10 cellular contexts compared by ENCODE assay signal in the genomic region with DNA sequence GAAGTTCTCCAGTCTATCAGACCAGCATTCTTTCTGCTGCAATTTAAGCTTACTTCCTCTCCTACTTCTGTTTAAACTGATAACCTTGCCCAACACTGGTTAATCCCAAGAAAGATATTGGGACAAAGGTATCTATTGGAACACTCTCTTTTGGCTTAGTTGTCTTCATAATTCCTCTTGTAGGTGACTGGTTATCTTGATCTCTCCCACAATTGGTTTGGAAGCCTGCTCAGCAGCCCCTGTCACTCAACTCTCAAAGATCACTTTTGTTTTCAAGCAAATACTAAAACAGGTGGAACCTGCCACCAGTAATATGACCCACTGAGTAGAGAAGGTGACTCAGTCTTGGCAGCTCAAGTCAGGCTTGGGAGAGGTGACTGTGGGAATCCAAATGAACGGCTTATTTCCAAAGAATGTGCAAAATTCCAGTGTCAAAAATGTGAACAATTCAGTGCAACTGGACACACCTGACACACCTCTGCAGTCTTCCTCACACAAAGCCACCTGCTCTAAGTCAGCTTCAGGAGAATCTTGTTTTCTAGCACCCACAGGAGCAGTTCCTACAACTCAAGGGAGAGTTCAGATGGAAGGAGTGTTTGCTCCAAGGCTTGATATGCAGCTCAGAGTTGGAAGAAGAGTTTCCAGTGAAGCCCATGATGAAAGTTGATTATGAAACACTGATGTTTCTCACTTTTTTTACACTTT.
DNase-seq lines count a peak whose midpoint lies in the region; ATAC-seq and TF ChIP-seq lines count a peak whose summit lies in the region.
"Had no signal": no experiment of that assay in that cellular context is flagged by ENCODE, and none has a peak within 500 bp of the region (broad histone marks: within the 10 kb centered on the region; RNA-seq: fewer than 3 reads in every experiment).

No MANE protein-coding gene starts in this region.

- intact Hi-C loops in MCF 10A (cut with micrococcal nuclease), result no loop called here
- intact Hi-C loops in breast epithelium (cut with DNase I; ENCODE audit: low total_unique reads), result loop anchor here (5.0 kb wide), 1 partner anchor 653 kb away; no protein-coding TSS in a partner anchor
- intact Hi-C loops in vagina (cut with DNase I), result no loop called here

- H3K36me3 ChIP-seq in breast epithelium (no peaks in the 10 kb centered on the region), kidney epithelial cell (ENCODE audit: control insufficient read depth, insufficient read depth, low read length) (no peaks in the 10 kb centered on the region), vagina (no peaks in the 10 kb centered on the region)

- CTCF ChIA-PET in MCF 10A (lab: Yijun Ruan, JAX) (interaction anchor here (0.6 to 1.2 kb wide), 5 partner anchors 12 to 212 kb away, joined by 3 to 4 read pairs (median 3); no protein-coding TSS in a partner anchor), WTC11 (lab: Charles Lee) (no interaction called here)

- ATAC-seq in WTC11, result no peak
- no peak for ATAC-seq in HG02885 (IDR thresholded peaks at IDR 0.05; ENCODE audit: poor library complexity, unreplicated experiment)

- TF ChIP-seq POLR2A in breast epithelium (IDR thresholded peaks at IDR 0.05) (no peak), vagina (IDR thresholded peaks at IDR 0.05) (no peak)

- POLR2A ChIA-PET in MCF 10A (lab: Yijun Ruan, JAX), result interaction anchor here (0.5 to 3.1 kb wide), 15 partner anchors 9 to 210 kb away, joined by 3 to 30 read pairs (median 5); no protein-coding TSS in a partner anchor
- POLR2A ChIA-PET in WTC11 (lab: Charles Lee), result no interaction called here

- peak overlapping the region; percentile 22 for H3K4me3 Mint-ChIP-seq in MCF 10A (ENCODE audit: unreplicated experiment)
- H3K4me3 Mint-ChIP-seq in WTC11, result no peak overlapping the region

- H3K9me3 Mint-ChIP-seq in MCF 10A (ENCODE audit: unreplicated experiment), result no peaks in the 10 kb centered on the region
- no peaks in the 10 kb centered on the region for H3K9me3 Mint-ChIP-seq in WTC11

- peaks cover 55% of the 10 kb centered on the region for H3K4me1 Mint-ChIP-seq in MCF 10A (ENCODE audit: insufficient read depth, unreplicated experiment)
- peaks cover 51% of the 10 kb centered on the region for H3K4me1 Mint-ChIP-seq in WTC11

- H3K36me3 Mint-ChIP-seq in MCF 10A (ENCODE audit: insufficient read depth, unreplicated experiment) (no peaks in the 10 kb centered on the region), WTC11 (peaks cover 6% of the 10 kb centered on the region; the same call in 1 of the 2 replicates)

- BruUV-seq in MCF 10A (replicated peaks; lab: Mats Ljungman, UMichigan), result no TSS peak

- H3K27me3 Mint-ChIP-seq in MCF 10A (ENCODE audit: insufficient read depth, unreplicated experiment), result no peaks in the 10 kb centered on the region
- H3K27me3 Mint-ChIP-seq in WTC11 (ENCODE audit: low read depth), result no peaks in the 10 kb centered on the region

- no peaks in the 10 kb centered on the region for H3K9me3 ChIP-seq in breast epithelium
- H3K9me3 ChIP-seq in vagina, result no peaks in the 10 kb centered on the region

- H3K4me3 ChIP-seq in breast epithelium (no peak overlapping the region), kidney epithelial cell (ENCODE audit: low read depth, low read length) (no peak overlapping the region), vagina (no peak overlapping the region)

- DNase-seq in MCF 10A (ENCODE audit: unreplicated experiment) (peak; percentile 55), breast epithelium (ENCODE audit: low spot score in 2 of 2) (no peak), WTC11 (ENCODE audit: low spot score) (no peak), kidney epithelial cell (ENCODE audit: low read depth) (peak; percentile 47), vagina (ENCODE audit: extremely low spot score in 2 of 2) (no peak), NCI-H345 (lab: John Stamatoyannopoulos, UW) (no peak), NCI-H1105 treated with DMSO at 0.1 percent for 48 hours (lab: John Stamatoyannopoulos, UW) (no peak)
- DNase-seq: NCI-H69, occipital lobe had no signal

- H3K27ac ChIP-seq in breast epithelium (peak overlapping the region in 1 of 2 donors; percentile 21), vagina (peak overlapping the region; percentile 25)

- H3K27me3 ChIP-seq in breast epithelium, result no peaks in the 10 kb centered on the region
- H3K27me3 ChIP-seq in kidney epithelial cell (ENCODE audit: control insufficient read depth, insufficient read depth, low read length), result no peaks in the 10 kb centered on the region
- H3K27me3 ChIP-seq in vagina, result no peaks in the 10 kb centered on the region

- no peaks in the 10 kb centered on the region for H3K4me1 ChIP-seq in breast epithelium
- peaks cover 61% of the 10 kb centered on the region for H3K4me1 ChIP-seq in vagina

- H3K27ac Mint-ChIP-seq in MCF 10A (ENCODE audit: low read depth, unreplicated experiment) (peak overlapping the region; percentile 59), WTC11 (peak overlapping the region; percentile 1; the same call in 1 of the 2 replicates)

- TF ChIP-seq CTCF in MCF 10A (IDR thresholded peaks at IDR 0.05; ENCODE audit: unreplicated experiment) (no peak), breast epithelium (IDR thresholded peaks at IDR 0.05) (no peak), WTC11 (IDR thresholded peaks at IDR 0.05) (no peak), kidney epithelial cell (IDR thresholded peaks at IDR 0.05; ENCODE audit: insufficient read depth, low read length, poor library complexity, severe bottlenecking) (no peak), vagina (IDR thresholded peaks at IDR 0.05) (no peak)

TF ChIP-seq in WTC11, 78 proteins besides CTCF, POLR2A, EP300 and RAD21 (continues in another document):
- TF ChIP-seq TEAD4 (CRISPR knock-in tag; IDR thresholded peaks at IDR 0.05), result no peak
- TF ChIP-seq NR2C2 (CRISPR knock-in tag; IDR thresholded peaks at IDR 0.05), result no peak
- no peak for TF ChIP-seq FOXJ3 (CRISPR knock-in tag; IDR thresholded peaks at IDR 0.05; ENCODE audit: borderline replicate concordance)
- no peak for TF ChIP-seq TP53 (CRISPR knock-in tag; IDR thresholded peaks at IDR 0.05)
- TF ChIP-seq, protein P1, sequence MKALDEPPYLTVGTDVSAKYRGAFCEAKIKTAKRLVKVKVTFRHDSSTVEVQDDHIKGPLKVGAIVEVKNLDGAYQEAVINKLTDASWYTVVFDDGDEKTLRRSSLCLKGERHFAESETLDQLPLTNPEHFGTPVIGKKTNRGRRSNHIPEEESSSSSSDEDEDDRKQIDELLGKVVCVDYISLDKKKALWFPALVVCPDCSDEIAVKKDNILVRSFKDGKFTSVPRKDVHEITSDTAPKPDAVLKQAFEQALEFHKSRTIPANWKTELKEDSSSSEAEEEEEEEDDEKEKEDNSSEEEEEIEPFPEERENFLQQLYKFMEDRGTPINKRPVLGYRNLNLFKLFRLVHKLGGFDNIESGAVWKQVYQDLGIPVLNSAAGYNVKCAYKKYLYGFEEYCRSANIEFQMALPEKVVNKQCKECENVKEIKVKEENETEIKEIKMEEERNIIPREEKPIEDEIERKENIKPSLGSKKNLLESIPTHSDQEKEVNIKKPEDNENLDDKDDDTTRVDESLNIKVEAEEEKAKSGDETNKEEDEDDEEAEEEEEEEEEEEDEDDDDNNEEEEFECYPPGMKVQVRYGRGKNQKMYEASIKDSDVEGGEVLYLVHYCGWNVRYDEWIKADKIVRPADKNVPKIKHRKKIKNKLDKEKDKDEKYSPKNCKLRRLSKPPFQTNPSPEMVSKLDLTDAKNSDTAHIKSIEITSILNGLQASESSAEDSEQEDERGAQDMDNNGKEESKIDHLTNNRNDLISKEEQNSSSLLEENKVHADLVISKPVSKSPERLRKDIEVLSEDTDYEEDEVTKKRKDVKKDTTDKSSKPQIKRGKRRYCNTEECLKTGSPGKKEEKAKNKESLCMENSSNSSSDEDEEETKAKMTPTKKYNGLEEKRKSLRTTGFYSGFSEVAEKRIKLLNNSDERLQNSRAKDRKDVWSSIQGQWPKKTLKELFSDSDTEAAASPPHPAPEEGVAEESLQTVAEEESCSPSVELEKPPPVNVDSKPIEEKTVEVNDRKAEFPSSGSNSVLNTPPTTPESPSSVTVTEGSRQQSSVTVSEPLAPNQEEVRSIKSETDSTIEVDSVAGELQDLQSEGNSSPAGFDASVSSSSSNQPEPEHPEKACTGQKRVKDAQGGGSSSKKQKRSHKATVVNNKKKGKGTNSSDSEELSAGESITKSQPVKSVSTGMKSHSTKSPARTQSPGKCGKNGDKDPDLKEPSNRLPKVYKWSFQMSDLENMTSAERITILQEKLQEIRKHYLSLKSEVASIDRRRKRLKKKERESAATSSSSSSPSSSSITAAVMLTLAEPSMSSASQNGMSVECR (CRISPR knock-in tag; IDR thresholded peaks at IDR 0.05; ENCODE audit: borderline replicate concordance), result no peak
- no peak for TF ChIP-seq ZNF121 (CRISPR knock-in tag; IDR thresholded peaks at IDR 0.05)
- TF ChIP-seq, protein P2, sequence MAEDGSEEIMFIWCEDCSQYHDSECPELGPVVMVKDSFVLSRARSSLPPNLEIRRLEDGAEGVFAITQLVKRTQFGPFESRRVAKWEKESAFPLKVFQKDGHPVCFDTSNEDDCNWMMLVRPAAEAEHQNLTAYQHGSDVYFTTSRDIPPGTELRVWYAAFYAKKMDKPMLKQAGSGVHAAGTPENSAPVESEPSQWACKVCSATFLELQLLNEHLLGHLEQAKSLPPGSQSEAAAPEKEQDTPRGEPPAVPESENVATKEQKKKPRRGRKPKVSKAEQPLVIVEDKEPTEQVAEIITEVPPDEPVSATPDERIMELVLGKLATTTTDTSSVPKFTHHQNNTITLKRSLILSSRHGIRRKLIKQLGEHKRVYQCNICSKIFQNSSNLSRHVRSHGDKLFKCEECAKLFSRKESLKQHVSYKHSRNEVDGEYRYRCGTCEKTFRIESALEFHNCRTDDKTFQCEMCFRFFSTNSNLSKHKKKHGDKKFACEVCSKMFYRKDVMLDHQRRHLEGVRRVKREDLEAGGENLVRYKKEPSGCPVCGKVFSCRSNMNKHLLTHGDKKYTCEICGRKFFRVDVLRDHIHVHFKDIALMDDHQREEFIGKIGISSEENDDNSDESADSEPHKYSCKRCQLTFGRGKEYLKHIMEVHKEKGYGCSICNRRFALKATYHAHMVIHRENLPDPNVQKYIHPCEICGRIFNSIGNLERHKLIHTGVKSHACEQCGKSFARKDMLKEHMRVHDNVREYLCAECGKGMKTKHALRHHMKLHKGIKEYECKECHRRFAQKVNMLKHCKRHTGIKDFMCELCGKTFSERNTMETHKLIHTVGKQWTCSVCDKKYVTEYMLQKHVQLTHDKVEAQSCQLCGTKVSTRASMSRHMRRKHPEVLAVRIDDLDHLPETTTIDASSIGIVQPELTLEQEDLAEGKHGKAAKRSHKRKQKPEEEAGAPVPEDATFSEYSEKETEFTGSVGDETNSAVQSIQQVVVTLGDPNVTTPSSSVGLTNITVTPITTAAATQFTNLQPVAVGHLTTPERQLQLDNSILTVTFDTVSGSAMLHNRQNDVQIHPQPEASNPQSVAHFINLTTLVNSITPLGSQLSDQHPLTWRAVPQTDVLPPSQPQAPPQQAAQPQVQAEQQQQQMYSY (CRISPR knock-in tag; IDR thresholded peaks at IDR 0.05), result no peak
- TF ChIP-seq JUN (CRISPR knock-in tag; IDR thresholded peaks at IDR 0.05), result no peak

Comparison
In these comparisons a context has a peak if more than half of its experiments do, and no peak if none do; other contexts are left out.
1. DNase-seq: peak in MCF 10A (single experiment) and kidney epithelial cell (single experiment); none in breast epithelium (0 of 2), WTC11 (single experiment), vagina (0 of 2), NCI-H345 (single experiment) and NCI-H1105 treated with DMSO at 0.1 percent for 48 hours (single experiment).